Comparison of ENCODE assay signal across 9 cellular contexts in the genomic region with DNA sequence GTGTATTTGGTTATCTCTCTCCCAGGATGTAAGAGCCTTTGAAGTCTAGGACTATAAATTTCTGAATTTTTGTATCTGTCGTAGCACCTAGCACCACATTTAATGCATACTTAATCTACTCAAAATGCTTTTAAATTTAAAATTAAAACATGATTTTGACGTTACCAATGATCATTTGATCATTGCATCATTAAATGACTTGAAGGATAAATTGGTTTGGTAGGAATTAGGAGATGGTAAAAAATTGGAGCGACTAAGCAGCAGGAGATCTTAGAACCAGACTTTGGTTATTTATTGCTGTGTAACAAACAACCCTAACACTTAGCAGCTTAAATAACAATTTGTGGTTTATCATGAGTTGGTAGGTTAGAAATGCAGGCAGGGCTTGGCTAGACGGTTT.
"Had no signal": no experiment of that assay in that cellular context is flagged by ENCODE, and none has a peak within 500 bp of the region (broad histone marks: within the 10 kb centered on the region; RNA-seq: fewer than 3 reads in every experiment).

No MANE protein-coding gene starts in this region.

- H3K9ac ChIP-seq: GM23248, KMS-11 had no signal

- H3K4me3 ChIP-seq: GM23248 had no signal

- H3K4me1 Mint-ChIP-seq: H9 had no signal

- H3K4me3 Mint-ChIP-seq: H9 had no signal

- H3K27ac ChIP-seq: GM23248, HL-60, KMS-11 had no signal

- FAIRE-seq: H1, H54 had no signal

- H3K27ac Mint-ChIP-seq: H9 had no signal

- DNase-seq: GM23248, H9, HCEC 1CT, IMR-90, KBM-7 had no signal

- H3K4me2 ChIP-seq: KMS-11 had no signal
